Comparison of ENCODE assay signal across 30 cellular contexts in the genomic region with DNA sequence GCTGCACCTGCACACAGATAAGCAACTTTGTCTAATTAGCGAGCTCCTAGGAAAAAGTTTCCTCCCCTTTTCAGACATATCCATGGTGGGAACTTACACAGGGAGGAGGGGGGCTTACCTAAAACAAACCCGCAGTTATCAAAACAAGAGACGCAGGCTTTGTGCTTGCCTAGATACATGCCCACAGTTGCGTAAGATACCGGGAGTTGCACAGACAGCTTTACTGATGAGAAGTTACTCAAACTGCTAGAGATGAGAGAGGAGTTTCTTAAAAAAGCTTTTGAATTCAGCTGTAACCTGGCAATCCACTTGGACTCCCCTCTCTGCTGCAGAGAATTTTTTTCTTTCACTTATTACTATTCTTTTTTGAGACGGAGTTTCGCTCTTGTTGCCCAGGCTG. TPM values are rescaled to one million over a fixed set of nuclear protein-coding genes. Genes with fewer than 3 reads are reported as not detected.
A peak's percentile ranks its signal among the peaks of the same experiment; 100 is the strongest.
DNase-seq lines count a peak whose midpoint lies in the region; ATAC-seq, FAIRE-seq and TF ChIP-seq lines count a peak whose summit lies in the region.
"Had no signal": no experiment of that assay in that cellular context is flagged by ENCODE, and none has a peak within 500 bp of the region (broad histone marks: within the 10 kb centered on the region; RNA-seq: fewer than 3 reads in every experiment).

No MANE protein-coding gene starts in this region.

- peaks cover 2% of the 10 kb centered on the region for H3K27me3 ChIP-seq in HL-60 (ENCODE audit: insufficient read depth, poor library complexity, severe bottlenecking)
- no peaks in the 10 kb centered on the region for H3K27me3 ChIP-seq in bronchial epithelial cell (ENCODE audit: control insufficient read depth, insufficient read depth, low read length)

- no peak overlapping the region for H3K27ac ChIP-seq in HL-60 (replicated peaks)
- H3K27ac ChIP-seq: PC-9, psoas muscle had no signal

- DNase-seq in HL-60 (ENCODE audit: low read depth in 1 of 2, low spot score in 1 of 2) (peak; percentile 7 to 63), NOMO-1 treated with dmso at 0.1 percent for 144 hours (lab: John Stamatoyannopoulos, UW; ENCODE audit: unreplicated experiment) (peak; percentile 2), bronchial epithelial cell (ENCODE audit: low read depth) (peak; percentile 12), left lobe of liver (ENCODE audit: low spot score) (no peak), NCI-H1105 treated with DMSO at 0.1 percent for 48 hours (lab: John Stamatoyannopoulos, UW) (no peak), COR-L47 (lab: John Stamatoyannopoulos, UW) (no peak), NCI-H1417 (lab: John Stamatoyannopoulos, UW) (no peak)
- DNase-seq: ACHN; activated CD4-positive, alpha-beta memory T cell treated with anti-CD3 and anti-CD28 coated beads, Interleukin-2, amount 10 ng/mL, durations not matched to agents 7 days and 5 days; activated CD4-positive, CD25-positive, alpha-beta regulatory T cell treated with anti-CD3 and anti-CD28 coated beads, Interleukin-2, amount 50 U/mL, for 72 hours; activated effector memory CD4-positive, alpha-beta T cell treated with Interleukin-2 at 50 U/mL for 16 hours; activated naive CD8-positive, alpha-beta T cell treated with anti-CD3 and anti-CD28 coated beads, Interleukin-2, amount 10 ng/mL, durations not matched to agents 7 days and 5 days; DMS79; effector CD4-positive, alpha-beta T cell; GF-D8; GOT3; islet precursor cell; Karpas-422; NCI-H1105; NCI-H2081 treated with DMSO at 0.1 percent for 48 hours; NCI-H82; PC-9; psoas muscle; SHP77; T-cell had no signal

- H3K4me1 Mint-ChIP-seq in stimulated activated memory B cell treated with anti-CD40 and anti-IgM and Interleukin-4, amounts not matched to agents 10 μg/mL and 1 μg/mL and 100 μg/mL, for 72 hours: no peaks in the 10 kb centered on the region
- H3K4me1 Mint-ChIP-seq: T-cell had no signal

- peaks cover 45% of the 10 kb centered on the region for H3K27me3 Mint-ChIP-seq in stimulated activated memory B cell treated with anti-CD40 and anti-IgM and Interleukin-4, amounts not matched to agents 10 μg/mL and 1 μg/mL and 100 μg/mL, for 72 hours

- H3K27ac Mint-ChIP-seq in stimulated activated memory B cell treated with anti-CD40 and anti-IgM and Interleukin-4, amounts not matched to agents 10 μg/mL and 1 μg/mL and 100 μg/mL, for 72 hours: no peak overlapping the region
- H3K27ac Mint-ChIP-seq: activated CD4-positive, alpha-beta memory T cell treated with anti-CD3 and anti-CD28 coated beads, Interleukin-2, amount 10 ng/mL, durations not matched to agents 7 days and 5 days; activated naive CD8-positive, alpha-beta T cell treated with anti-CD3 and anti-CD28 coated beads, Interleukin-2, amount 10 ng/mL, durations not matched to agents 7 days and 5 days; T-cell; type B pancreatic cell had no signal

- no peaks in the 10 kb centered on the region for H3K36me3 ChIP-seq in bronchial epithelial cell (ENCODE audit: control insufficient read depth, insufficient read depth, low read length)

- ATAC-seq in left lobe of liver: peak; percentile 35
- no peak for ATAC-seq in stimulated activated memory B cell treated with anti-CD40 and anti-IgM and Interleukin-4, amounts not matched to agents 10 μg/mL and 1 μg/mL and 100 μg/mL, for 72 hours
- ATAC-seq: psoas muscle, T-cell had no signal

- FAIRE-seq in bronchial epithelial cell (lab: Jason Lieb, UNC): no peak
- FAIRE-seq: frontal cortex, TTC549 had no signal

- TF ChIP-seq CTCF in HL-60 (IDR thresholded peaks at IDR 0.05; ENCODE audit: insufficient read depth, low read length) (no peak), bronchial epithelial cell (IDR thresholded peaks at IDR 0.05; ENCODE audit: insufficient read depth, low read length, severe bottlenecking) (no peak)

- no peaks in the 10 kb centered on the region for H3K36me3 Mint-ChIP-seq in stimulated activated memory B cell treated with anti-CD40 and anti-IgM and Interleukin-4, amounts not matched to agents 10 μg/mL and 1 μg/mL and 100 μg/mL, for 72 hours
- H3K36me3 Mint-ChIP-seq: activated naive CD8-positive, alpha-beta T cell treated with anti-CD3 and anti-CD28 coated beads, Interleukin-2, amount 10 ng/mL, durations not matched to agents 7 days and 5 days; T-cell; type B pancreatic cell had no signal

- no peak overlapping the region for H3K4me3 Mint-ChIP-seq in stimulated activated memory B cell treated with anti-CD40 and anti-IgM and Interleukin-4, amounts not matched to agents 10 μg/mL and 1 μg/mL and 100 μg/mL, for 72 hours
- H3K4me3 Mint-ChIP-seq: activated CD4-positive, alpha-beta memory T cell treated with anti-CD3 and anti-CD28 coated beads, Interleukin-2, amount 10 ng/mL, durations not matched to agents 7 days and 5 days; activated naive CD8-positive, alpha-beta T cell treated with anti-CD3 and anti-CD28 coated beads, Interleukin-2, amount 10 ng/mL, durations not matched to agents 7 days and 5 days; T-cell; type B pancreatic cell had no signal

- no peaks in the 10 kb centered on the region for H3K9me3 Mint-ChIP-seq in stimulated activated memory B cell treated with anti-CD40 and anti-IgM and Interleukin-4, amounts not matched to agents 10 μg/mL and 1 μg/mL and 100 μg/mL, for 72 hours
- H3K9me3 Mint-ChIP-seq: activated CD4-positive, alpha-beta memory T cell treated with anti-CD3 and anti-CD28 coated beads, Interleukin-2, amount 10 ng/mL, durations not matched to agents 7 days and 5 days; activated naive CD8-positive, alpha-beta T cell treated with anti-CD3 and anti-CD28 coated beads, Interleukin-2, amount 10 ng/mL, durations not matched to agents 7 days and 5 days; T-cell had no signal

- H3K4me3 ChIP-seq in HL-60 (replicated peaks; ENCODE audit: insufficient read depth, low read length) (no peak overlapping the region), bronchial epithelial cell (ENCODE audit: low read depth, low read length) (no peak overlapping the region)
- H3K4me3 ChIP-seq: PC-9, psoas muscle had no signal

RNA-seq across cellular contexts. Expression of gene ZP2, which starts 6.8 kb away (rescaled TPM):
- not detected in 2 replicates for total RNA-seq in bronchial epithelial cell
- total RNA-seq in left lobe of liver: not detected
- total RNA-seq: activated naive CD8-positive, alpha-beta T cell treated with anti-CD3 and anti-CD28 coated beads, Interleukin-2, amount 10 ng/mL, durations not matched to agents 7 days and 5 days; frontal cortex; PC-9; psoas muscle; T-cell had no signal

RNA-seq across cellular contexts. Expression of gene ANKS4B, which starts 15.4 kb away (rescaled TPM):
- total RNA-seq in bronchial epithelial cell (under 0.01 TPM in 1 of 2 replicates, not detected in the other), left lobe of liver (13.8 TPM)
- total RNA-seq: activated CD4-positive, alpha-beta memory T cell treated with anti-CD3 and anti-CD28 coated beads, Interleukin-2, amount 10 ng/mL, durations not matched to agents 7 days and 5 days; activated naive CD8-positive, alpha-beta T cell treated with anti-CD3 and anti-CD28 coated beads, Interleukin-2, amount 10 ng/mL, durations not matched to agents 7 days and 5 days; lung microvascular endothelial cell; PC-9; psoas muscle had no signal

RNA-seq across cellular contexts. Expression of gene LDAF1, which starts 59.7 kb away (rescaled TPM):
- total RNA-seq in bronchial epithelial cell: 59.4 and 90.6 TPM in 2 replicates
- 1.4 TPM for total RNA-seq in left lobe of liver

RNA-seq across cellular contexts. Expression of gene CRYM, which starts 60.0 kb away (rescaled TPM):
- total RNA-seq in bronchial epithelial cell (0.79 and 1.2 TPM in 2 replicates), left lobe of liver (7.2 TPM)
- total RNA-seq: activated CD4-positive, alpha-beta memory T cell treated with anti-CD3 and anti-CD28 coated beads, Interleukin-2, amount 10 ng/mL, durations not matched to agents 7 days and 5 days; activated naive CD8-positive, alpha-beta T cell treated with anti-CD3 and anti-CD28 coated beads, Interleukin-2, amount 10 ng/mL, durations not matched to agents 7 days and 5 days; lung microvascular endothelial cell; PC-9 had no signal

Comparison
In these comparisons a context has a peak if more than half of its experiments do, and no peak if none do; other contexts are left out.
1. DNase-seq: peak in HL-60 (2 of 2), NOMO-1 treated with dmso at 0.1 percent for 144 hours (single experiment) and bronchial epithelial cell (single experiment); none in left lobe of liver (single experiment), NCI-H1105 treated with DMSO at 0.1 percent for 48 hours (single experiment), COR-L47 (single experiment) and NCI-H1417 (0 of 3).
2. RNA of gene ANKS4B, which starts 15.4 kb away (total RNA-seq): 13.8 TPM in left lobe of liver (single experiment); under 0.01 TPM in bronchial epithelial cell; every median in the first group is over 10 times any median in the second.
3. RNA of gene LDAF1, which starts 59.7 kb away (total RNA-seq): 59.4 to 90.6 TPM in bronchial epithelial cell; 1.4 TPM in left lobe of liver (single experiment); every median in the first group is over 10 times any median in the second.